ENCODE assay signal across 10 cellular contexts in the genomic region with DNA sequence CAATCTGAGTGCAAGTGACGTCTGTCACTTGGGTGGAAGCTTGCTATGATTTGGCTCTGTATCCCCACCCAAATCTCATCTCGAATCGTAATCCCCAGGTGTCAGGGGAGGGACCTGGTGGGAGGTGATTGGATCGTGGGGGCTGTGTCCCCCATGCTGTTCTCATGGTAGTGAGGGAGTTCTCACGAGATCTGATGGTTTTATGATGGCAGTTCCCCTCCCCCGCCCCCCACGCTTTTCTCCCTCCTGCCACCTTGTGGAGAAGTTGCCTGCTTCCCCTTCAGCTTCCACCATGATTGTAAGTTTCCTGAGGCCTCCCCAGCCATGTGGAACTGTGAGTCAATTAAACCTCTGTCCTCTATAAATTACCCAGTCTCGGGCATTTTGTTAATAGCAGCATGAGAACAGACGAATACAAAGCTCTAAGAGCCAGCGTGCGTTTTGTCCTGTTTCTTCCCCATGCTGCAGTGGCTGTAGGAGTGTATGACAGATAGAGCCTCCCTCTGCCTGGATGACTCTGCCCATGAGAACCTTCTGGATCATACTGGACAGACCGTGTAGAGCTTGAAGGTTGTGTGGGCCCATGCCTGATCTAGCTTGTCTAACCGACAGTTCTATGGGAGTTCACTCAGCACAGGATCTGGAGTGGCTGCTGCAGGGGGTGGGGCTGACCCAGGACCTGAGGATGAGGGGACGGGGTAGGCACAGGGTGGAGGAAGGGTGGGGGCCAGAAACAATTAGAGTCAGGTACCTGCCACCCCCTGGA.
DNase-seq lines count a peak whose midpoint lies in the region; ATAC-seq and TF ChIP-seq lines count a peak whose summit lies in the region.
"Had no signal": no experiment of that assay in that cellular context is flagged by ENCODE, and none has a peak within 500 bp of the region (broad histone marks: within the 10 kb centered on the region; RNA-seq: fewer than 3 reads in every experiment).

No MANE protein-coding gene starts in this region.

- H3K4me3 ChIP-seq in choroid plexus epithelial cell (ENCODE audit: low read depth, low read length) (no peak overlapping the region), neuronal stem cell (ENCODE audit: low read length in 2 of 2) (no peak overlapping the region), tibial artery (no peak overlapping the region)

- H3K9me3 ChIP-seq in neuronal stem cell (replicated peaks in 1 of 2; ENCODE audit: control insufficient read depth in 2 of 2, insufficient read depth in 1 of 2, low read depth in 1 of 2, low read length in 2 of 2) (peaks cover 0 to 2% of the 10 kb centered on the region in 2 donors), tibial artery (no peaks in the 10 kb centered on the region)

- no peaks in the 10 kb centered on the region for H3K79me1 ChIP-seq in neuronal stem cell (ENCODE audit: low read depth, low read length)

- no peak overlapping the region for H3K9ac ChIP-seq in neuronal stem cell (ENCODE audit: low read depth, low read length, poor library complexity)

- H3K27me3 ChIP-seq in neuronal stem cell (ENCODE audit: control insufficient read depth in 3 of 3, insufficient read depth in 3 of 3, low read depth in 1 of 3, low read length in 3 of 3) (no peaks in the 10 kb centered on the region), tibial artery (no peaks in the 10 kb centered on the region)

- no peak for ATAC-seq in HG02798 (IDR thresholded peaks at IDR 0.05; ENCODE audit: poor library complexity, unreplicated experiment)
- ATAC-seq: left cardiac atrium, sciatic nerve had no signal

- no peak overlapping the region for H2BK15ac ChIP-seq in neuronal stem cell (ENCODE audit: low read length)

- H2AK5ac ChIP-seq in neuronal stem cell (ENCODE audit: low read depth, low read length) = no peak overlapping the region

- no peak overlapping the region for H2BK12ac ChIP-seq in neuronal stem cell (ENCODE audit: low read length)

- no peak overlapping the region for H3K4ac ChIP-seq in neuronal stem cell (ENCODE audit: low read length)

- no peak overlapping the region for H2BK5ac ChIP-seq in neuronal stem cell (ENCODE audit: low read length)

- peaks cover 5% of the 10 kb centered on the region in 2 donors for H3K4me1 ChIP-seq in neuronal stem cell (ENCODE audit: control insufficient read depth in 2 of 2, insufficient read depth in 1 of 2, low read depth in 1 of 2, low read length in 2 of 2)
- peaks cover 0 to 16% (median 13%) of the 10 kb centered on the region in 4 donors for H3K4me1 ChIP-seq in tibial artery

- H3K4me2 ChIP-seq in neuronal stem cell (ENCODE audit: insufficient read depth, low read length, poor library complexity, severe bottlenecking) = no peak overlapping the region

- no peak overlapping the region for H3K27ac ChIP-seq in neuronal stem cell (replicated peaks; ENCODE audit: low read length)
- H3K27ac ChIP-seq in tibial artery = no peak overlapping the region

- intact Hi-C loops in tibial artery (cut with DNase I; ENCODE audit: low total_unique reads) = no loop called here

- DNase-seq in G401 (ENCODE audit: low spot score) (peak; percentile 63), NAMALWA (ENCODE audit: low spot score) (peak; percentile 40), choroid plexus epithelial cell (ENCODE audit: low read depth) (no peak), neuronal stem cell (ENCODE audit: low spot score) (no peak), NCI-H1092 treated with DMSO at 0.1 percent for 48 hours (lab: John Stamatoyannopoulos, UW) (no peak), tibial artery (no peak)
- DNase-seq: left cardiac atrium, NCI-H748 treated with DMSO at 0.1 percent for 48 hours had no signal

- no peak overlapping the region for H2BK120ac ChIP-seq in neuronal stem cell (ENCODE audit: low read depth, low read length)

- in situ Hi-C loops in G401 (cut with HindIII; ENCODE audit: low sequenced_read_pairs) = no loop called here

- H3K14ac ChIP-seq in neuronal stem cell (ENCODE audit: low read length) = no peak overlapping the region

- H3K36me3 ChIP-seq in neuronal stem cell (replicated peaks in 1 of 2; ENCODE audit: control insufficient read depth in 2 of 2, insufficient read depth in 2 of 2, low read length in 2 of 2) = no peaks in the 10 kb centered on the region
- H3K36me3 ChIP-seq in tibial artery = no peaks in the 10 kb centered on the region

- H3K23ac ChIP-seq in neuronal stem cell (ENCODE audit: low read depth, low read length, poor library complexity) = no peak overlapping the region

- peak overlapping the region; percentile 0 for H3K18ac ChIP-seq in neuronal stem cell (ENCODE audit: low read length)

- no CpG with 5 or more reads among the region's 14 CpGs for WGBS in neuronal stem cell (ENCODE audit: extremely low coverage in 2 of 2, insufficient read length in 2 of 2, insufficient replicate concordance in 1 of 2), 2 donors

- TF ChIP-seq CTCF in choroid plexus epithelial cell (conservative IDR thresholded peaks at IDR 0.05; ENCODE audit: low read depth, low read length) (peak; percentile 32), tibial artery (IDR thresholded peaks at IDR 0.05) (no peak)

- peak overlapping the region; percentile 31 for H4K91ac ChIP-seq in neuronal stem cell (ENCODE audit: low read depth, low read length, poor library complexity)

- H2AFZ ChIP-seq in neuronal stem cell (ENCODE audit: low read length) = no peak overlapping the region

- H4K8ac ChIP-seq in neuronal stem cell (ENCODE audit: low read depth, low read length) = no peak overlapping the region

Comparison
In these comparisons a context has a peak if more than half of its experiments do, and no peak if none do; other contexts are left out.
1. DNase-seq: peak in G401 (single experiment) and NAMALWA (single experiment); none in choroid plexus epithelial cell (single experiment), neuronal stem cell (single experiment), NCI-H1092 treated with DMSO at 0.1 percent for 48 hours (single experiment) and tibial artery (0 of 2).